In the genomic region with DNA sequence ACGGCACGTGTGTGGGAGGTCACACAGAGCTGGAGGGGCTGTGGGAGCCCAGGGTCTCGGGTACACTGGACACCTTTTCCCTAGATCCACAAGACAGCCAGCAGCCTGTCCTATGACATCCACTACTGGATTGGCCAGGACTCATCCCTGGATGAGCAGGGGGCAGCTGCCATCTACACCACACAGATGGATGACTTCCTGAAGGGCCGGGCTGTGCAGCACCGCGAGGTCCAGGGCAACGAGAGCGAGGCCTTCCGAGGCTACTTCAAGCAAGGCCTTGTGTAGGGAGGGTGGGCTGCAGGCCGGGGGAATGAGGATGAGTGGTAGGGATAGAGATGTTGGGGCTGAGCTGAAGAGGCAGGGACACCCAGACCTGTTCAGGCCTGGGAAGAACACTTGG, we compare ENCODE assay signal across 20 cellular contexts. TPM values are rescaled to one million over a fixed set of nuclear protein-coding genes. Genes with fewer than 3 reads are reported as not detected.
DNase-seq lines count a peak whose midpoint lies in the region; ATAC-seq, FAIRE-seq and TF ChIP-seq lines count a peak whose summit lies in the region.
"Had no signal": no experiment of that assay in that cellular context is flagged by ENCODE, and none has a peak within 500 bp of the region (broad histone marks: within the 10 kb centered on the region; RNA-seq: fewer than 3 reads in every experiment).

No MANE protein-coding gene starts in this region.

- H3K27ac Mint-ChIP-seq in neural crest cell (ENCODE audit: unreplicated experiment) = peak overlapping the region; percentile 67
- peak overlapping the region; percentile 57 for H3K27ac Mint-ChIP-seq in progenitor cell of endocrine pancreas
- H3K27ac Mint-ChIP-seq: CD4-positive, alpha-beta T cell; GM23338 had no signal

- no peak for FAIRE-seq in pancreas (lab: Jason Lieb, UNC)
- FAIRE-seq: A549, D721Med, G401.6, GM12891, GM18507, H54 had no signal

- H3K4me3 Mint-ChIP-seq in neural crest cell = no peak overlapping the region
- H3K4me3 Mint-ChIP-seq in progenitor cell of endocrine pancreas (ENCODE audit: low read depth) = no peak overlapping the region
- H3K4me3 Mint-ChIP-seq: CD4-positive, alpha-beta T cell; GM23338 had no signal

- H3K36me3 ChIP-seq in heart right ventricle = no peaks in the 10 kb centered on the region
- no peaks in the 10 kb centered on the region for H3K36me3 ChIP-seq in pancreas

- H3K4me3 ChIP-seq in heart right ventricle (no peak overlapping the region), pancreas (no peak overlapping the region)
- H3K4me3 ChIP-seq: A549, GM23338 had no signal

- H3K9me3 Mint-ChIP-seq in neural crest cell = no peaks in the 10 kb centered on the region
- H3K9me3 Mint-ChIP-seq in progenitor cell of endocrine pancreas (ENCODE audit: low read depth) = no peaks in the 10 kb centered on the region
- H3K9me3 Mint-ChIP-seq: CD4-positive, alpha-beta T cell; GM23338 had no signal

- no peaks in the 10 kb centered on the region for H3K9me3 ChIP-seq in heart right ventricle
- no peaks in the 10 kb centered on the region for H3K9me3 ChIP-seq in pancreas
- H3K9me3 ChIP-seq: A549, Caco-2 had no signal

- H3K27me3 ChIP-seq in heart right ventricle (no peaks in the 10 kb centered on the region), pancreas (no peaks in the 10 kb centered on the region)

- H3K27ac ChIP-seq in heart right ventricle (no peak overlapping the region), pancreas (no peak overlapping the region)
- H3K27ac ChIP-seq: 22Rv1, A549, C4-2B had no signal

- TF ChIP-seq CTCF in heart right ventricle (IDR thresholded peaks at IDR 0.05) (no peak), neural crest cell (conservative IDR thresholded peaks at IDR 0.05) (no peak), progenitor cell of endocrine pancreas (IDR thresholded peaks at IDR 0.05; ENCODE audit: unreplicated experiment) (no peak), pancreas (IDR thresholded peaks at IDR 0.05) (no peak)

- ATAC-seq in Right ventricle myocardium inferior = no peak
- ATAC-seq in heart right ventricle = no peak
- no peak for ATAC-seq in pancreas
- ATAC-seq: A549, GM23338 had no signal

- H3K36me3 Mint-ChIP-seq in neural crest cell (ENCODE audit: low read depth) (no peaks in the 10 kb centered on the region), progenitor cell of endocrine pancreas (ENCODE audit: insufficient read depth) (peaks cover 25% of the 10 kb centered on the region)

- H3K4me1 ChIP-seq in heart right ventricle (no peaks in the 10 kb centered on the region), pancreas (no peaks in the 10 kb centered on the region)
- H3K4me1 ChIP-seq: A549 had no signal

- intact Hi-C loops in Right ventricle myocardium inferior (cut with DNase I) = no loop called here
- intact Hi-C loops in heart right ventricle (cut with DNase I) = no loop called here
- intact Hi-C loops in pancreas (cut with DNase I) = no loop called here

- DNase-seq in Right ventricle myocardium inferior (ENCODE audit: missing footprints) = peak; percentile 32
- DNase-seq in heart right ventricle = no peak
- DNase-seq in neural crest cell (ENCODE audit: low read depth, low spot score) = no peak
- no peak for DNase-seq in progenitor cell of endocrine pancreas (ENCODE audit: low spot score, unreplicated experiment)
- DNase-seq in stimulated activated naive CD4-positive, alpha-beta T cell treated with Interleukin-2 at 50 U/mL for 16 hours (lab: John Stamatoyannopoulos, UW) = no peak
- no peak for DNase-seq in pancreas
- DNase-seq in stimulated activated CD4-positive, alpha-beta T cell treated with anti-CD3 and anti-CD28 coated beads, Interleukin-15, amount 100 ng/mL, for 24 hours = no peak
- DNase-seq: AML-193; Caco-2; CD4-positive, alpha-beta T cell had no signal

- 88 to 90% methylated on average over 10 of the region's 10 CpGs for WGBS in heart right ventricle, 2 donors
- WGBS in pancreas, 2 donors = 90% methylated on average over 10 of the region's 10 CpGs

- H3K27me3 Mint-ChIP-seq in neural crest cell (ENCODE audit: low read depth) = no peaks in the 10 kb centered on the region
- no peaks in the 10 kb centered on the region for H3K27me3 Mint-ChIP-seq in progenitor cell of endocrine pancreas
- H3K27me3 Mint-ChIP-seq: CD4-positive, alpha-beta T cell had no signal

- peaks cover 4% of the 10 kb centered on the region for H3K4me1 Mint-ChIP-seq in neural crest cell
- H3K4me1 Mint-ChIP-seq in progenitor cell of endocrine pancreas (ENCODE audit: low read depth) = peaks cover 21% of the 10 kb centered on the region
- H3K4me1 Mint-ChIP-seq: GM23338 had no signal

RNA-seq across cellular contexts. Expression of gene VIL1, which starts 6.6 kb away (rescaled TPM):
- total RNA-seq in Right ventricle myocardium inferior (not detected), heart right ventricle (not detected), neural crest cell (not detected in 2 replicates), progenitor cell of endocrine pancreas (281 and 305 TPM in 2 replicates), pancreas (10 to 100 TPM; 10.7 to 27.9 (median 17.6) TPM)
- polyA plus RNA-seq in heart right ventricle (under 1 TPM in 1 of 2 donors, not detected in 1; 0.06 TPM), pancreas (10 to 100 TPM; 10.1 to 12.6 TPM)
- polyA plus RNA-seq: BJ had no signal

RNA-seq across cellular contexts. Expression of gene CTDSP1, which starts 25.9 kb away (rescaled TPM):
- total RNA-seq in Right ventricle myocardium inferior (101 TPM), heart right ventricle (100 to 1,000 TPM in 2 of 10 donors, 10 to 100 TPM in 8; 77.9 to 118 (median 89.5) TPM), neural crest cell (46.4 TPM in 2 replicates), progenitor cell of endocrine pancreas (102 and 108 TPM in 2 replicates), pancreas (10 to 100 TPM; 54.2 to 90.8 (median 71.5) TPM)
- polyA plus RNA-seq in heart right ventricle (10 to 100 TPM; 84.2 to 95.0 TPM), pancreas (10 to 100 TPM; 76.0 to 89.8 TPM)

RNA-seq across cellular contexts. Expression of gene SLC11A1, which starts 43.5 kb away (rescaled TPM):
- total RNA-seq in Right ventricle myocardium inferior (5.4 TPM), heart right ventricle (1 to 10 TPM in 9 of 10 donors, under 1 TPM in 1; 0.64 to 9.1 (median 4.0) TPM), neural crest cell (0.09 TPM in 1 of 2 replicates, not detected in the other), progenitor cell of endocrine pancreas (0.33 and 0.34 TPM in 2 replicates), pancreas (10 to 100 TPM in 2 of 6 donors, 1 to 10 TPM in 3, under 1 TPM in 1; 0.51 to 16.2 (median 5.6) TPM)
- polyA plus RNA-seq in heart right ventricle (1 to 10 TPM; 4.5 to 8.0 TPM), pancreas (1 to 10 TPM; 3.9 to 6.4 TPM)
- total RNA-seq: GM23338 had no signal

Comparison
In these comparisons a context has a peak if more than half of its experiments do, and no peak if none do; other contexts are left out.
1. RNA of gene VIL1, which starts 6.6 kb away (total RNA-seq): 281 to 305 TPM in progenitor cell of endocrine pancreas and 10.7 to 27.9 TPM in pancreas; not detected in neural crest cell, not detected in Right ventricle myocardium inferior (single experiment) and not detected in heart right ventricle; every median in the first group is over 10 times any median in the second.